19 cellular contexts compared by ENCODE assay signal in genomic region chr2:121004271-121004812, GRCh38.
DNase-seq lines count a peak whose midpoint lies in the region; ATAC-seq, FAIRE-seq and TF ChIP-seq lines count a peak whose summit lies in the region.
"Had no signal": no experiment of that assay in that cellular context is flagged by ENCODE, and none has a peak within 500 bp of the region (broad histone marks: within the 10 kb centered on the region; RNA-seq: fewer than 3 reads in every experiment).

No MANE protein-coding gene starts in this region.

- H3K9ac ChIP-seq in H1 (replicated peaks in 1 of 4; ENCODE audit: extremely low read depth in 1 of 4, low read depth in 3 of 4, low read length in 3 of 4) = no peak overlapping the region
- H3K9ac ChIP-seq: GM23248 had no signal

- H4K20me1 ChIP-seq in H1 (replicated peaks in 1 of 2; ENCODE audit: control insufficient read depth in 1 of 2, insufficient read depth in 2 of 2, low read length in 2 of 2) = no peaks in the 10 kb centered on the region

- H2BK20ac ChIP-seq in H1 (ENCODE audit: low read length) = no peak overlapping the region

- TF ChIP-seq POLR2A in H1 (IDR thresholded peaks at IDR 0.05; ENCODE audit: control extremely low read depth in 1 of 2, low read depth in 2 of 2, low read length in 2 of 2) = no peak

- CTCF ChIA-PET in H1 (lab: Charles Lee; ENCODE audit: partially characterized antibody) = interaction anchor here (1.2 to 4.5 kb wide), 4 partner anchors 8 to 46 kb away, joined by 3 to 16 read pairs (median 8); no protein-coding TSS in a partner anchor

- POLR2A ChIA-PET in H1 (lab: Charles Lee; ENCODE audit: partially characterized antibody) = no interaction called here

- H3K18ac ChIP-seq in H1 (ENCODE audit: extremely low read depth, low read length) = no peak overlapping the region

- TF ChIP-seq CTCF in right atrium auricular region (IDR thresholded peaks at IDR 0.05) (no peak), left ventricle myocardium inferior (IDR thresholded peaks at IDR 0.05; ENCODE audit: borderline replicate concordance) (no peak), H1 (IDR thresholded peaks at IDR 0.05; ENCODE audit: control extremely low read depth in 1 of 3, insufficient read depth in 1 of 3, low read depth in 1 of 3, low read length in 3 of 3) (no peak), lung (IDR thresholded peaks at IDR 0.05; ENCODE audit: control extremely low read depth, extremely low read depth) (no peak)

- no peak overlapping the region for H4K8ac ChIP-seq in H1 (ENCODE audit: extremely low read depth, insufficient read depth, low read length)

- peaks cover 5% of the 10 kb centered on the region for H3K27me3 Mint-ChIP-seq in T-helper 17 cell

- no peak overlapping the region for H2AK5ac ChIP-seq in H1 (ENCODE audit: low read depth, low read length)

- H3K4ac ChIP-seq in H1 (replicated peaks; ENCODE audit: insufficient read length, low read depth, low read length) = no peak overlapping the region

- H3K36me3 Mint-ChIP-seq in T-helper 17 cell (ENCODE audit: low read depth) = no peaks in the 10 kb centered on the region
- H3K36me3 Mint-ChIP-seq: CD4-positive, alpha-beta memory T cell had no signal

- H3K4me1 ChIP-seq in right atrium auricular region (no peaks in the 10 kb centered on the region), left ventricle myocardium inferior (no peaks in the 10 kb centered on the region), H1 (replicated peaks in 1 of 4; ENCODE audit: control insufficient read depth in 3 of 4, insufficient read depth in 4 of 4, low read length in 3 of 4) (peaks cover 3 to 9% (median 7%) of the 10 kb centered on the region in 4 experiments), lung (ENCODE audit: control insufficient read depth in 2 of 2, insufficient read depth in 2 of 2, low read length in 2 of 2) (no peaks in the 10 kb centered on the region)
- H3K4me1 ChIP-seq: A549 had no signal

- H4K91ac ChIP-seq in H1 (replicated peaks; ENCODE audit: insufficient read length, low read length) = peak overlapping the region; percentile 58

- H3K4me1 Mint-ChIP-seq in T-helper 17 cell = no peaks in the 10 kb centered on the region
- H3K4me1 Mint-ChIP-seq: CD4-positive, alpha-beta memory T cell had no signal

- H3K4me3 ChIP-seq in right atrium auricular region (no peak overlapping the region), left ventricle myocardium inferior (no peak overlapping the region), H1 (ENCODE audit: extremely low read depth in 1 of 4, insufficient read depth in 2 of 4, low read depth in 3 of 4, low read length in 4 of 4) (no peak overlapping the region), lung (no peak overlapping the region)
- H3K4me3 ChIP-seq: A549, GM23248 had no signal

- no peak overlapping the region for H2BK120ac ChIP-seq in H1 (replicated peaks; ENCODE audit: low read depth, low read length)

- intact Hi-C loops in left ventricle myocardium inferior (cut with micrococcal nuclease) = no loop called here

- WGBS in H1 (ENCODE audit: extremely low coverage in 1 of 2, insufficient coverage in 1 of 2, insufficient read length in 1 of 2, insufficient replicate concordance in 2 of 2, low coverage in 1 of 2, low lambda C conversion rate in 2 of 2, missing lambda C conversion rate in 1 of 2), 2 experiments = 84% methylated on average over 7 of the region's 7 CpGs; no CpG with 5 or more reads in 1 of the 2 experiments
- 74 to 84% methylated on average over 7 of the region's 7 CpGs for WGBS in lung, 2 donors

- TF ChIP-seq EP300 in H1 (IDR thresholded peaks at IDR 0.05; ENCODE audit: borderline replicate concordance in 1 of 2, low read depth in 2 of 2, low read length in 2 of 2) = no peak

- H3K27ac ChIP-seq in right atrium auricular region (no peak overlapping the region), left ventricle myocardium inferior (replicated peaks) (no peak overlapping the region), H1 (ENCODE audit: low read depth, low read length) (no peak overlapping the region), lung (ENCODE audit: low read depth in 1 of 2, low read length in 1 of 2) (no peak overlapping the region)
- H3K27ac ChIP-seq: A549, GM23248 had no signal

- TF ChIP-seq RAD21 in H1 (IDR thresholded peaks at IDR 0.05 in 1 of 2, conservative IDR thresholded peaks at IDR 0.05 in 1 of 2; ENCODE audit: low read depth in 2 of 2, low read length in 2 of 2) = no peak

- H2BK15ac ChIP-seq in H1 (ENCODE audit: low read length) = peak overlapping the region; percentile 20; the same call in 1 of the 2 replicates

- no peak overlapping the region for H3K14ac ChIP-seq in H1 (ENCODE audit: insufficient read length)

- H2BK5ac ChIP-seq in H1 (ENCODE audit: low read depth, low read length) = no peak overlapping the region

- DNase-seq in right atrium auricular region (ENCODE audit: low spot score) (peak; percentile 47), left ventricle myocardium inferior (no peak), H1 (ENCODE audit: low read depth in 1 of 2, low spot score in 2 of 2) (no peak), lung (ENCODE audit: low spot score) (peak; percentile 14), COLO668 (lab: John Stamatoyannopoulos, UW; ENCODE audit: unreplicated experiment) (no peak), NCI-H1105 (lab: John Stamatoyannopoulos, UW) (no peak), T-helper 17 cell (no peak)
- DNase-seq: 8988T; ACHN; C1 segment of cervical spinal cord; Caco-2; CD4-positive, alpha-beta memory T cell; DMS153; DND-41; GM23248; H9 had no signal

- H2AFZ ChIP-seq in H1 (ENCODE audit: low read length) = no peak overlapping the region
- H2AFZ ChIP-seq: GM23248 had no signal

- no peak for FAIRE-seq in H1 (lab: Jason Lieb, UNC)
- FAIRE-seq: A549, G401.6, GM12892 had no signal

- no peak overlapping the region for H3K4me3 Mint-ChIP-seq in T-helper 17 cell
- H3K4me3 Mint-ChIP-seq: CD4-positive, alpha-beta memory T cell; H9 had no signal

- H4K5ac ChIP-seq in H1 (ENCODE audit: insufficient read length, low read depth, low read length) = no peak overlapping the region

- H3K36me3 ChIP-seq in right atrium auricular region (no peaks in the 10 kb centered on the region), left ventricle myocardium inferior (no peaks in the 10 kb centered on the region), H1 (ENCODE audit: control insufficient read depth in 2 of 4, insufficient read depth in 4 of 4, low read length in 3 of 4) (no peaks in the 10 kb centered on the region), lung (ENCODE audit: control insufficient read depth in 2 of 2, insufficient read depth in 2 of 2, low read length in 2 of 2) (no peaks in the 10 kb centered on the region)

- H3K9me3 ChIP-seq in right atrium auricular region (no peaks in the 10 kb centered on the region), left ventricle myocardium inferior (replicated peaks) (peaks cover 5% of the 10 kb centered on the region), H1 (ENCODE audit: insufficient read depth in 2 of 2, low read depth in 1 of 2, low read length in 1 of 2) (0 out of 4 replicates have a peak, but pooled peaks cover 0 to 3% of the 10 kb centered on the region in 2 experiments), lung (ENCODE audit: control insufficient read depth in 2 of 2, insufficient read depth in 1 of 2, low read length in 1 of 2) (peaks cover 0 to 4% of the 10 kb centered on the region in 2 donors), T-helper 17 cell (ENCODE audit: control insufficient read depth, low read length, poor library complexity, severe bottlenecking) (no peaks in the 10 kb centered on the region)
- H3K9me3 ChIP-seq: Caco-2 had no signal

- no peak overlapping the region for H3K23ac ChIP-seq in H1 (ENCODE audit: insufficient read length)

- H3K56ac ChIP-seq in H1 (replicated peaks; ENCODE audit: insufficient read length, low read depth, low read length) = no peak overlapping the region

- H3K23me2 ChIP-seq in H1 (ENCODE audit: low read depth, low read length) = no peaks in the 10 kb centered on the region

- no peaks in the 10 kb centered on the region for H3K79me1 ChIP-seq in H1 (ENCODE audit: low read depth, low read length)

- no peak overlapping the region for H3K27ac Mint-ChIP-seq in T-helper 17 cell
- H3K27ac Mint-ChIP-seq: H9 had no signal

- no peaks in the 10 kb centered on the region for H3K27me3 ChIP-seq in right atrium auricular region
- H3K27me3 ChIP-seq in left ventricle myocardium inferior (ENCODE audit: low read depth) = peaks cover 30% of the 10 kb centered on the region
- peaks cover 0 to 13% (median 3%) of the 10 kb centered on the region in 4 experiments; a peak in 4 of 7 replicates for H3K27me3 ChIP-seq in H1 (replicated peaks in 1 of 4; ENCODE audit: control insufficient read depth in 3 of 4, extremely low read depth in 1 of 4, insufficient read depth in 3 of 4, low read length in 3 of 4)
- H3K27me3 ChIP-seq in lung (ENCODE audit: control insufficient read depth, insufficient read depth) = no peaks in the 10 kb centered on the region

- H2BK12ac ChIP-seq in H1 (ENCODE audit: low read depth, low read length) = peak overlapping the region; percentile 85; the same call in 1 of the 2 replicates

- no peak for ATAC-seq in lung (ENCODE audit: insufficient read depth, low FRiP score)
- no peak for ATAC-seq in T-helper 17 cell

- H3K79me2 ChIP-seq in H1 (ENCODE audit: control insufficient read depth in 1 of 2, insufficient read depth in 2 of 2, low read length in 2 of 2) = no peaks in the 10 kb centered on the region

- no peak overlapping the region for H3K4me2 ChIP-seq in H1 (ENCODE audit: insufficient read depth in 1 of 2, low read depth in 2 of 2, low read length in 2 of 2)
- H3K4me2 ChIP-seq: A549 had no signal

TF ChIP-seq in H1, 55 proteins besides CTCF, POLR2A, EP300 and RAD21 (continues in another document):
- TF ChIP-seq E2F6 (IDR thresholded peaks at IDR 0.05) (no peak), RXRA (IDR thresholded peaks at IDR 0.05; ENCODE audit: insufficient read depth, low read depth, low read length) (no peak), SIN3A (conservative IDR thresholded peaks at IDR 0.05 in 1 of 2, IDR thresholded peaks at IDR 0.05 in 1 of 2; ENCODE audit: low read depth in 1 of 2, low read length in 2 of 2) (no peak), CREB1 (IDR thresholded peaks at IDR 0.05) (no peak), JUND (IDR thresholded peaks at IDR 0.05; ENCODE audit: low read length) (no peak), RNF2 (IDR thresholded peaks at IDR 0.05; ENCODE audit: borderline replicate concordance, low read depth, low read length, missing control alignments, poor library complexity, severe bottlenecking) (no peak), KDM1A (IDR thresholded peaks at IDR 0.05; ENCODE audit: borderline replicate concordance, low read length) (no peak)

Comparison
In these comparisons a context has a peak if more than half of its experiments do, and no peak if none do; other contexts are left out.
1. DNase-seq: peak in right atrium auricular region (single experiment) and lung (single experiment); none in left ventricle myocardium inferior (single experiment), H1 (0 of 2), COLO668 (single experiment), NCI-H1105 (single experiment) and T-helper 17 cell (0 of 3).